27 cellular contexts compared by ENCODE assay signal in genomic region chr1:18606443-18607288, GRCh38. TPM values are rescaled to one million over a fixed set of nuclear protein-coding genes. Genes with fewer than 3 reads are reported as not detected.
DNase-seq lines count a peak whose midpoint lies in the region; ATAC-seq and TF ChIP-seq lines count a peak whose summit lies in the region.
"Had no signal": no experiment of that assay in that cellular context is flagged by ENCODE, and none has a peak within 500 bp of the region (broad histone marks: within the 10 kb centered on the region; RNA-seq: fewer than 3 reads in every experiment).

No MANE protein-coding gene starts in this region.

- CTCF ChIA-PET in HEK293 (lab: Yijun Ruan, JAX): interaction anchor here (0.6 to 2.3 kb wide), 5 partner anchors 9 to 74 kb away, joined by 4 to 11 read pairs (median 7); no protein-coding TSS in a partner anchor

- ATAC-seq in GM18520 (IDR thresholded peaks at IDR 0.05; ENCODE audit: unreplicated experiment): no peak
- no peak for ATAC-seq in foreskin keratinocyte
- ATAC-seq: HCT116, PC-3, Right ventricle myocardium inferior had no signal

- H3K4me1 ChIP-seq in HEK293 (ENCODE audit: control insufficient read depth, insufficient read depth, low read length): no peaks in the 10 kb centered on the region
- H3K4me1 ChIP-seq in foreskin keratinocyte: no peaks in the 10 kb centered on the region
- H3K4me1 ChIP-seq: SJCRH30 had no signal

- no peak for TF ChIP-seq CTCF in HEK293 (tag by site-specific recombination; IDR thresholded peaks at IDR 0.05)
- no peak for TF ChIP-seq CTCF in WERI-Rb-1 (IDR thresholded peaks at IDR 0.05; ENCODE audit: low read depth, low read length)
- TF ChIP-seq CTCF in foreskin keratinocyte (conservative IDR thresholded peaks at IDR 0.05): no peak

- DNase-seq in NCI-H2227 (lab: John Stamatoyannopoulos, UW; ENCODE audit: unreplicated experiment): peak; percentile 17
- no peak for DNase-seq in NCI-H2227 treated with DMSO at 0.1 percent for 48 hours (lab: John Stamatoyannopoulos, UW)
- DNase-seq in islet precursor cell: peak; percentile 75
- DNase-seq in WERI-Rb-1: no peak
- no peak for DNase-seq in foreskin keratinocyte
- DNase-seq: 8988T; CD4-positive, CD25-positive, alpha-beta regulatory T cell; DMS53; EL; GF-D8; IMR-90; KG1; MG63; NCI-H2029; NCI-H446; NCI-H526; NCI-H82; NK-92 treated with Interleukin-12 subunit alpha and Interleukin-12 subunit beta, amount 100 ng/mL, for 24 hours; PC-3; SJCRH30 had no signal

- H3K4me3 ChIP-seq in HEK293 (ENCODE audit: low read depth, low read length) (no peak overlapping the region), WERI-Rb-1 (ENCODE audit: low read depth, low read length) (no peak overlapping the region)
- H3K4me3 ChIP-seq: MG63, SJCRH30 had no signal

- no peaks in the 10 kb centered on the region for H3K36me3 ChIP-seq in HEK293 (ENCODE audit: control insufficient read depth in 2 of 2, insufficient read depth in 1 of 2, low read length in 2 of 2)
- H3K36me3 ChIP-seq in WERI-Rb-1: no peaks in the 10 kb centered on the region
- H3K36me3 ChIP-seq: MG63, SJCRH30 had no signal

- H3K9me3 ChIP-seq in HEK293 (ENCODE audit: control insufficient read depth, insufficient read depth, low read depth, low read length): no peaks in the 10 kb centered on the region
- H3K9me3 ChIP-seq in WERI-Rb-1 (ENCODE audit: severe bottlenecking): no peaks in the 10 kb centered on the region
- H3K9me3 ChIP-seq: MG63, SJCRH30 had no signal

- POLR2A ChIA-PET in HEK293 (lab: Yijun Ruan, JAX): interaction anchor here (0.8 to 0.9 kb wide), 2 partner anchors 25 to 296 kb away, joined by 3 read pairs; partner anchors contain the start of gene ALDH4A1

- H3K27ac ChIP-seq in HEK293 (ENCODE audit: extremely low read depth, low read depth, low read length) (no peak overlapping the region), WERI-Rb-1 (no peak overlapping the region), foreskin keratinocyte (no peak overlapping the region)
- H3K27ac ChIP-seq: SJCRH30 had no signal

- H3K27me3 ChIP-seq in WERI-Rb-1 (ENCODE audit: insufficient read depth, low read depth, severe bottlenecking) (peaks cover 3% of the 10 kb centered on the region), foreskin keratinocyte (peaks cover 39% of the 10 kb centered on the region)
- H3K27me3 ChIP-seq: MG63, SJCRH30 had no signal

TF ChIP-seq in HEK293, 187 proteins besides CTCF, POLR2A, EP300 and RAD21:
- TF ChIP-seq SP7 (tag by site-specific recombination; IDR thresholded peaks at IDR 0.05) (peak; percentile 74), ZFHX2 (tag by site-specific recombination; conservative IDR thresholded peaks at IDR 0.05) (peak; percentile 48; the same call in 1 of the 2 replicates), ZNF157 (tag by site-specific recombination; IDR thresholded peaks at IDR 0.05) (no peak), EGR2 (tag by site-specific recombination; IDR thresholded peaks at IDR 0.05; ENCODE audit: low read depth) (peak; percentile 50; the same call in 1 of the 2 replicates), PRDM6 (tag by site-specific recombination; IDR thresholded peaks at IDR 0.05) (no peak), ZIC2 (tag by site-specific recombination; IDR thresholded peaks at IDR 0.05) (0 out of 2 replicates have a peak, but pooled peaks have one; percentile 19), ZNF121 (tag by site-specific recombination; IDR thresholded peaks at IDR 0.05) (no peak), ZNF830 (tag by site-specific recombination; IDR thresholded peaks at IDR 0.05; ENCODE audit: low read depth) (no peak), ZNF394 (tag by site-specific recombination; IDR thresholded peaks at IDR 0.05; ENCODE audit: borderline replicate concordance) (peak; percentile 85)

RNA-seq across cellular contexts. Expression of gene PAX7, which starts 24.0 kb away (rescaled TPM):
- total RNA-seq in foreskin keratinocyte: not detected in 2 replicates
- polyA plus RNA-seq in foreskin keratinocyte: not detected in 2 replicates
- total RNA-seq: CD4-positive, CD25-positive, alpha-beta regulatory T cell; H1; IMR-90; PC-3; Right ventricle myocardium inferior; RPMI7951 had no signal
- polyA plus RNA-seq: BJ; CD4-positive, CD25-positive, alpha-beta regulatory T cell; H1; IMR-90 had no signal

Comparison
In these comparisons a context has a peak if more than half of its experiments do, and no peak if none do; other contexts are left out.
1. DNase-seq: peak in NCI-H2227 (single experiment) and islet precursor cell (single experiment); none in NCI-H2227 treated with DMSO at 0.1 percent for 48 hours (single experiment), WERI-Rb-1 (single experiment) and foreskin keratinocyte (0 of 2).